Comparison of ENCODE assay signal across 8 cellular contexts in genomic region chr20:35447082-35447789, GRCh38. TPM values are rescaled to one million over a fixed set of nuclear protein-coding genes. Genes with fewer than 3 reads are reported as not detected.
DNase-seq lines count a peak whose midpoint lies in the region; ATAC-seq and TF ChIP-seq lines count a peak whose summit lies in the region.

No MANE protein-coding gene starts in this region.

- peak overlapping the region; percentile 39 for H3K4me3 ChIP-seq in HL-60 (replicated peaks; ENCODE audit: insufficient read depth, low read length)
- H3K4me3 ChIP-seq in effector memory CD4-positive, alpha-beta T cell (ENCODE audit: insufficient read depth, low read depth, low read length, poor library complexity, severe bottlenecking), result peak overlapping the region; percentile 15
- H3K4me3 ChIP-seq in mesendoderm (ENCODE audit: low read length), result no peak overlapping the region

- H3K27me3 ChIP-seq in HL-60 (ENCODE audit: insufficient read depth, poor library complexity, severe bottlenecking) (no peaks in the 10 kb centered on the region), mesendoderm (ENCODE audit: insufficient read depth, low read length, poor library complexity) (no peaks in the 10 kb centered on the region)
- no peaks in the 10 kb centered on the region for H3K27me3 ChIP-seq in effector memory CD4-positive, alpha-beta T cell (replicated peaks; ENCODE audit: control insufficient read depth, insufficient read depth, low read length, poor library complexity, severe bottlenecking)

- H2BK120ac ChIP-seq in mesendoderm (ENCODE audit: low read depth, low read length), result no peak overlapping the region

- H3K4me1 Mint-ChIP-seq in activated CD8-positive, alpha-beta T cell treated with anti-CD3 and anti-CD28 coated beads for 36 hours (ENCODE audit: low read depth), result peaks cover 6% of the 10 kb centered on the region

- no CpG with 5 or more reads among the region's 11 CpGs for WGBS in mesendoderm (ENCODE audit: extremely low coverage, insufficient coverage, low lambda C conversion rate)

- H3K18ac ChIP-seq in mesendoderm (ENCODE audit: low read length), result no peak overlapping the region

- no peaks in the 10 kb centered on the region for H3K4me1 ChIP-seq in effector memory CD4-positive, alpha-beta T cell (ENCODE audit: control insufficient read depth, insufficient read depth, low read length, poor library complexity, severe bottlenecking)
- no peaks in the 10 kb centered on the region for H3K4me1 ChIP-seq in mesendoderm (ENCODE audit: control insufficient read depth, low read depth, low read length)

- CTCF ChIA-PET in activated CD8-positive, alpha-beta T cell treated with anti-CD3 and anti-CD28 coated beads for 36 hours (lab: Charles Lee), result interaction anchor here (0.6 to 6.7 kb wide), 21 partner anchors 8 to 455 kb away, joined by 3 to 85 read pairs (median 4); partner anchors contain the start of genes CEP250 and GDF5

- H3K36me3 ChIP-seq in effector memory CD4-positive, alpha-beta T cell (ENCODE audit: control insufficient read depth, insufficient read depth, low read length), result no peaks in the 10 kb centered on the region
- no peaks in the 10 kb centered on the region for H3K36me3 ChIP-seq in mesendoderm (ENCODE audit: control insufficient read depth, insufficient read depth, low read length)

- POLR2A ChIA-PET in activated CD8-positive, alpha-beta T cell treated with anti-CD3 and anti-CD28 coated beads for 36 hours (lab: Charles Lee), result interaction anchor here (0.5 to 1.0 kb wide), 4 partner anchors 11 to 313 kb away, joined by 3 read pairs; no protein-coding TSS in a partner anchor

- peak overlapping the region; percentile 85 for H3K4me3 Mint-ChIP-seq in activated CD8-positive, alpha-beta T cell treated with anti-CD3 and anti-CD28 coated beads for 36 hours

- H2BK15ac ChIP-seq in mesendoderm (replicated peaks; ENCODE audit: low read depth), result no peak overlapping the region

- H3K56ac ChIP-seq in mesendoderm (ENCODE audit: low read length), result peak overlapping the region; percentile 80

- peak overlapping the region; percentile 64 for H3K27ac Mint-ChIP-seq in activated CD8-positive, alpha-beta T cell treated with anti-CD3 and anti-CD28 coated beads for 36 hours

- no peaks in the 10 kb centered on the region for H3K79me1 ChIP-seq in mesendoderm (ENCODE audit: low read length)

- H2BK5ac ChIP-seq in mesendoderm (ENCODE audit: low read length), result no peak overlapping the region

- peak; percentile 94 for TF ChIP-seq CTCF in HL-60 (IDR thresholded peaks at IDR 0.05; ENCODE audit: insufficient read depth, low read length)
- TF ChIP-seq CTCF in activated CD8-positive, alpha-beta T cell treated with anti-CD3 and anti-CD28 coated beads for 36 hours (IDR thresholded peaks at IDR 0.05), result peak; percentile 90

- peak; percentile 100 for ATAC-seq in activated CD8-positive, alpha-beta T cell treated with anti-CD3 and anti-CD28 coated beads for 36 hours
- no peak for ATAC-seq in HG03025 (IDR thresholded peaks at IDR 0.05; ENCODE audit: low FRiP score, unreplicated experiment)

- no peaks in the 10 kb centered on the region for H3K36me3 Mint-ChIP-seq in activated CD8-positive, alpha-beta T cell treated with anti-CD3 and anti-CD28 coated beads for 36 hours (ENCODE audit: low read depth)

- H3K4ac ChIP-seq in mesendoderm (ENCODE audit: low read depth, low read length), result no peak overlapping the region

- peak overlapping the region; percentile 8; the same call in 1 of the 2 replicates for H3K27ac ChIP-seq in HL-60 (replicated peaks)
- no peak overlapping the region for H3K27ac ChIP-seq in effector memory CD4-positive, alpha-beta T cell (ENCODE audit: insufficient read depth, low read length, poor library complexity, severe bottlenecking)
- no peak overlapping the region for H3K27ac ChIP-seq in mesendoderm (ENCODE audit: low read depth, low read length)

- no peaks in the 10 kb centered on the region for H3K9me3 Mint-ChIP-seq in activated CD8-positive, alpha-beta T cell treated with anti-CD3 and anti-CD28 coated beads for 36 hours

- peaks cover 1% of the 10 kb centered on the region for H3K27me3 Mint-ChIP-seq in activated CD8-positive, alpha-beta T cell treated with anti-CD3 and anti-CD28 coated beads for 36 hours

- no peaks in the 10 kb centered on the region for H3K79me2 ChIP-seq in mesendoderm (ENCODE audit: control insufficient read depth, insufficient read depth, low read length)

- no peaks in the 10 kb centered on the region for H3K9me3 ChIP-seq in effector memory CD4-positive, alpha-beta T cell (ENCODE audit: control insufficient read depth, low read length)

- DNase-seq in DMS79 (lab: John Stamatoyannopoulos, UW) (peak; percentile 56), HL-60 (ENCODE audit: low read depth in 1 of 2, low spot score in 1 of 2) (peak; percentile 74 to 90), NCI-H82 (lab: John Stamatoyannopoulos, UW) (peak; percentile 90), mesendoderm (peak; percentile 84)
- DNase-seq in activated CD8-positive, alpha-beta T cell treated with anti-CD3 and anti-CD28 coated beads for 36 hours, result peak; percentile 96
- peak; percentile 72 to 82 (median 76) for DNase-seq in effector memory CD4-positive, alpha-beta T cell
- peak; percentile 88 for DNase-seq in stimulated activated CD8-positive, alpha-beta memory T cell treated with anti-CD3 and anti-CD28 coated beads, Interleukin-15, amount 100 ng/mL, for 1 hour (ENCODE audit: low read depth)

- intact Hi-C loops in activated CD8-positive, alpha-beta T cell treated with anti-CD3 and anti-CD28 coated beads for 36 hours (cut with micrococcal nuclease), result loop anchor here (5.0 kb wide), 1 partner anchor 145 kb away; no protein-coding TSS in a partner anchor

- H4K8ac ChIP-seq in mesendoderm (ENCODE audit: low read depth, low read length), result no peak overlapping the region

- no peak overlapping the region for H3K23ac ChIP-seq in mesendoderm (ENCODE audit: low read length)

- no peak overlapping the region for H3K4me2 ChIP-seq in mesendoderm (ENCODE audit: low read length)

- peak overlapping the region; percentile 47 for H3K9ac ChIP-seq in mesendoderm (ENCODE audit: low read length)

- no peak overlapping the region for H4K5ac ChIP-seq in mesendoderm (ENCODE audit: low read length)

- H2AK5ac ChIP-seq in mesendoderm (ENCODE audit: low read length), result no peak overlapping the region

RNA-seq across cellular contexts. Expression of gene CEP250, which starts 8.2 kb away (rescaled TPM):
- total RNA-seq in activated CD8-positive, alpha-beta T cell treated with anti-CD3 and anti-CD28 coated beads for 36 hours, result 10 to 100 TPM; 56.0 to 60.3 TPM
- 7.6 TPM for polyA plus RNA-seq in mesendoderm (2013, experiment 1 of 2)
- 7.8 TPM for polyA plus RNA-seq in mesendoderm (2013, experiment 2 of 2)

RNA-seq across cellular contexts. Expression of gene GDF5, which starts 9.2 kb away (rescaled TPM):
- not detected for total RNA-seq in activated CD8-positive, alpha-beta T cell treated with anti-CD3 and anti-CD28 coated beads for 36 hours
- not detected for polyA plus RNA-seq in mesendoderm (2013, experiment 1 of 2)
- polyA plus RNA-seq in mesendoderm (2013, experiment 2 of 2), result 0.01 TPM

RNA-seq across cellular contexts. Expression of gene UQCC1, which starts 35.5 kb away (rescaled TPM):
- 10 to 100 TPM; 68.6 to 72.6 TPM for total RNA-seq in activated CD8-positive, alpha-beta T cell treated with anti-CD3 and anti-CD28 coated beads for 36 hours
- polyA plus RNA-seq in mesendoderm (2013, experiment 1 of 2), result 39.3 TPM
- polyA plus RNA-seq in mesendoderm (2013, experiment 2 of 2), result 36.3 TPM
